Comparison of ENCODE assay signal across 16 cellular contexts in genomic region chr12:52248541-52249035, GRCh38. TPM values are rescaled to one million over a fixed set of nuclear protein-coding genes. Genes with fewer than 3 reads are reported as not detected.
DNase-seq lines count a peak whose midpoint lies in the region; ATAC-seq and TF ChIP-seq lines count a peak whose summit lies in the region.
"Had no signal": no experiment of that assay in that cellular context is flagged by ENCODE, and none has a peak within 500 bp of the region (broad histone marks: within the 10 kb centered on the region; RNA-seq: fewer than 3 reads in every experiment).

No MANE protein-coding gene starts in this region.

- WGBS in H9 (ENCODE audit: extremely low coverage, insufficient read length, low lambda C conversion rate): no CpG with 5 or more reads among the region's 13 CpGs

- no peaks in the 10 kb centered on the region for H3K9me3 Mint-ChIP-seq in H9
- H3K9me3 Mint-ChIP-seq: HFFc6, memory B cell had no signal

- H3K27ac ChIP-seq in H9 (ENCODE audit: insufficient read length, low read depth, low read length): no peak overlapping the region
- peak overlapping the region; percentile 99 for H3K27ac ChIP-seq in RWPE2 (ENCODE audit: poor library complexity, severe bottlenecking)
- H3K27ac ChIP-seq in skeletal muscle tissue (ENCODE audit: low read depth, low read length): peak overlapping the region; percentile 4
- H3K27ac ChIP-seq in uterus: no peak overlapping the region
- H3K27ac ChIP-seq: BLaER1, ovary had no signal

- H4K20me1 ChIP-seq in H9 (ENCODE audit: control insufficient read depth, insufficient read depth, insufficient read length): no peaks in the 10 kb centered on the region
- H4K20me1 ChIP-seq: BLaER1 had no signal

- no peak overlapping the region for H2BK15ac ChIP-seq in H9 (ENCODE audit: low read depth, low read length)

- H3K9me3 ChIP-seq in H9 (ENCODE audit: control insufficient read depth, low read depth, low read length) (no peaks in the 10 kb centered on the region), RWPE2 (ENCODE audit: severe bottlenecking) (no peaks in the 10 kb centered on the region), skeletal muscle tissue (ENCODE audit: control insufficient read depth in 3 of 3, low read length in 3 of 3) (no peaks in the 10 kb centered on the region), uterus (no peaks in the 10 kb centered on the region)
- H3K9me3 ChIP-seq: BLaER1, ovary had no signal

- no peak for TF ChIP-seq CTCF in H9 (conservative IDR thresholded peaks at IDR 0.05)
- no peak for TF ChIP-seq CTCF in RWPE2 (IDR thresholded peaks at IDR 0.05; ENCODE audit: poor library complexity, severe bottlenecking)
- no peak for TF ChIP-seq CTCF in uterus (IDR thresholded peaks at IDR 0.05)

- no peaks in the 10 kb centered on the region for H3K79me2 ChIP-seq in H9 (ENCODE audit: insufficient read depth, low read length)

- H3K18ac ChIP-seq in H9 (ENCODE audit: insufficient read length, low read depth, low read length): no peak overlapping the region

- no peak overlapping the region for H3T11ph ChIP-seq in H9 (ENCODE audit: low read length)

- H3K27me3 Mint-ChIP-seq in H9 (ENCODE audit: low read depth): peaks cover 60% of the 10 kb centered on the region

- no peak overlapping the region for H3K4me3 Mint-ChIP-seq in H9
- H3K4me3 Mint-ChIP-seq: HFFc6, memory B cell had no signal

- H3K27me3 ChIP-seq in H9 (ENCODE audit: insufficient read depth, low read length) (no peaks in the 10 kb centered on the region; the same call in 1 of the 2 replicates), RWPE2 (ENCODE audit: insufficient read depth, poor library complexity, severe bottlenecking) (no peaks in the 10 kb centered on the region), skeletal muscle tissue (ENCODE audit: control insufficient read depth in 3 of 3, insufficient read depth in 3 of 3, low read length in 3 of 3) (peaks cover 0 to 9% (median 0%) of the 10 kb centered on the region in 3 donors), uterus (no peaks in the 10 kb centered on the region)
- H3K27me3 ChIP-seq: ovary had no signal

- H4K91ac ChIP-seq in H9 (ENCODE audit: insufficient read length, low read depth, low read length): no peak overlapping the region

- DNase-seq in H9 (peak; percentile 30), RWPE2 (ENCODE audit: low spot score) (no peak), medulla oblongata (ENCODE audit: extremely low spot score) (peak; percentile 58), hepatic stellate cell (ENCODE audit: low spot score) (no peak), uterus (no peak)
- DNase-seq: activated gamma-delta T cell treated with Interleukin-2 at 50 U/mL for 16 hours; effector CD4-positive, alpha-beta T cell; HFFc6; NCI-H748 treated with DMSO at 0.1 percent for 48 hours; T1000 had no signal

- no peak overlapping the region for H2AFZ ChIP-seq in H9 (ENCODE audit: low read length)

- no peak overlapping the region for H3K27ac Mint-ChIP-seq in H9
- H3K27ac Mint-ChIP-seq: memory B cell had no signal

- H3K9ac ChIP-seq in H9 (ENCODE audit: extremely low read depth, insufficient read length, low read length) (no peak overlapping the region), skeletal muscle tissue (ENCODE audit: low read depth in 1 of 3, low read length in 3 of 3) (peak overlapping the region in 1 of 3 donors; percentile 25)
- H3K9ac ChIP-seq: BLaER1 had no signal

- no peak overlapping the region for H3K56ac ChIP-seq in H9 (ENCODE audit: insufficient read length, low read depth, low read length)

- no peak overlapping the region for H2BK20ac ChIP-seq in H9 (ENCODE audit: low read depth, low read length, poor library complexity, severe bottlenecking)

- H4K5ac ChIP-seq in H9 (ENCODE audit: insufficient read length, low read depth, low read length): no peak overlapping the region

- intact Hi-C loops in uterus (cut with DNase I; ENCODE audit: low total_unique reads): no loop called here

- H3K23ac ChIP-seq in H9 (ENCODE audit: insufficient read length, low read depth, low read length): no peak overlapping the region

- H2AK5ac ChIP-seq in H9 (ENCODE audit: insufficient read length, low read length): no peak overlapping the region

- H3K4ac ChIP-seq in H9 (ENCODE audit: low read depth, low read length): no peak overlapping the region

- no peak overlapping the region for H2BK5ac ChIP-seq in H9 (ENCODE audit: insufficient read length, low read length)

- peaks cover 31 to 40% of the 10 kb centered on the region in 2 experiments for H3K4me1 Mint-ChIP-seq in H9

- H3K4me3 ChIP-seq in RWPE2 (ENCODE audit: severe bottlenecking) (no peak overlapping the region), skeletal muscle tissue (ENCODE audit: low read length in 3 of 3) (peak overlapping the region in 1 of 3 donors; percentile 35), uterus (no peak overlapping the region)
- H3K4me3 ChIP-seq: BLaER1, ovary had no signal

- TF ChIP-seq POLR2A in uterus (IDR thresholded peaks at IDR 0.05): no peak

- H2BK120ac ChIP-seq in H9 (ENCODE audit: low read depth, low read length, poor library complexity, severe bottlenecking): no peak overlapping the region

- H3K14ac ChIP-seq in H9 (ENCODE audit: insufficient read depth, low read length): no peak overlapping the region

- H3K36me3 ChIP-seq in RWPE2 (ENCODE audit: low read depth) (peaks cover 41% of the 10 kb centered on the region), skeletal muscle tissue (ENCODE audit: control insufficient read depth in 3 of 3, insufficient read depth in 3 of 3, low read length in 3 of 3) (no peaks in the 10 kb centered on the region), uterus (no peaks in the 10 kb centered on the region)
- H3K36me3 ChIP-seq: BLaER1, ovary had no signal

- H4K8ac ChIP-seq in H9 (replicated peaks; ENCODE audit: insufficient read length, low read depth, low read length): no peak overlapping the region

- no peak overlapping the region for H2BK12ac ChIP-seq in H9 (ENCODE audit: insufficient read length, low read depth, low read length)

- no peaks in the 10 kb centered on the region for H3K79me1 ChIP-seq in H9 (ENCODE audit: insufficient read depth, low read depth, low read length, poor library complexity, severe bottlenecking)

- H3K4me2 ChIP-seq in H9 (ENCODE audit: insufficient read depth, insufficient read length, low read length): no peak overlapping the region
- H3K4me2 ChIP-seq: BLaER1 had no signal

- H3K36me3 Mint-ChIP-seq in H9 (ENCODE audit: insufficient read depth in 1 of 3, low read depth in 3 of 3): peaks cover 0 to 3% (median 0%) of the 10 kb centered on the region in 3 experiments; a peak in 1 of 7 replicates
- H3K36me3 Mint-ChIP-seq: memory B cell had no signal

- peak; percentile 0; the same call in 2 of the 3 replicates for ATAC-seq in RWPE2 (ENCODE audit: low read depth)
- ATAC-seq in GM21447 (IDR thresholded peaks at IDR 0.05; ENCODE audit: unreplicated experiment): no peak

- H3K23me2 ChIP-seq in H9 (ENCODE audit: insufficient read length, low read depth, low read length, poor library complexity, severe bottlenecking): no peaks in the 10 kb centered on the region

- H3K4me1 ChIP-seq in H9 (ENCODE audit: insufficient read depth, low read length) (peaks cover 2% of the 10 kb centered on the region; the same call in 1 of the 2 replicates), RWPE2 (ENCODE audit: insufficient read depth, poor library complexity, severe bottlenecking) (peaks cover 8% of the 10 kb centered on the region), skeletal muscle tissue (ENCODE audit: control insufficient read depth in 3 of 3, insufficient read depth in 3 of 3, low read length in 3 of 3) (peaks cover 42 to 61% (median 59%) of the 10 kb centered on the region in 3 donors), uterus (peaks cover 4 to 7% of the 10 kb centered on the region in 2 donors)

RNA-seq across cellular contexts. Expression of gene KRT7, which starts 15.5 kb away (rescaled TPM):
- total RNA-seq in H9 (2021) (8.9 and 10.0 TPM in 2 replicates), skeletal muscle tissue (not detected), uterus (10 to 100 TPM in 1 of 4 donors, 1 to 10 TPM in 2, not detected in 1; 2.1 to 51.2 (median 5.1) TPM)

RNA-seq across cellular contexts. Expression of gene KRT86, which starts 25.9 kb away (rescaled TPM):
- total RNA-seq in H9 (2021): not detected in 2 replicates
- 0.52 TPM for total RNA-seq in skeletal muscle tissue
- total RNA-seq in uterus: under 1 TPM in 1 of 4 donors, not detected in 3; 0.35 TPM

RNA-seq across cellular contexts. Expression of gene KRT81, which starts 42.7 kb away (rescaled TPM):
- total RNA-seq in H9 (2021): not detected in 2 replicates
- not detected for total RNA-seq in skeletal muscle tissue
- not detected for total RNA-seq in uterus
- total RNA-seq: subcutaneous adipose tissue had no signal

RNA-seq across cellular contexts. Expression of gene KRT80, which starts 56.8 kb away (rescaled TPM):
- total RNA-seq in H9 (2021) (0.07 TPM in 1 of 2 replicates, not detected in the other), skeletal muscle tissue (0.52 TPM), uterus (1 to 10 TPM in 1 of 4 donors, not detected in 3; 1.1 TPM)
- total RNA-seq: subcutaneous adipose tissue had no signal

Comparison
In these comparisons a context has a peak if more than half of its experiments do, and no peak if none do; other contexts are left out.
1. DNase-seq: peak in H9 (single experiment) and medulla oblongata (single experiment); none in RWPE2 (single experiment), hepatic stellate cell (single experiment) and uterus (0 of 2).
2. H3K27ac ChIP-seq: peak in RWPE2 (single experiment) and skeletal muscle tissue (single experiment); none in H9 (single experiment) and uterus (0 of 2).